9 cellular contexts compared by ENCODE assay signal in genomic region chr22:43060213-43060612, GRCh38. TPM values are rescaled to one million over a fixed set of nuclear protein-coding genes. Genes with fewer than 3 reads are reported as not detected.
DNase-seq lines count a peak whose midpoint lies in the region; ATAC-seq, FAIRE-seq and TF ChIP-seq lines count a peak whose summit lies in the region.
"Had no signal": no experiment of that assay in that cellular context is flagged by ENCODE, and none has a peak within 500 bp of the region (broad histone marks: within the 10 kb centered on the region; RNA-seq: fewer than 3 reads in every experiment).

No MANE protein-coding gene starts in this region.

- CTCF ChIA-PET in A549 (lab: Yijun Ruan, JAX) = interaction anchor here (0.6 to 1.8 kb wide), 9 partner anchors 9 to 604 kb away, joined by 3 to 5 read pairs (median 3); no protein-coding TSS in a partner anchor

- H3K9me3 ChIP-seq in A549 = no peaks in the 10 kb centered on the region

- in situ Hi-C loops in SK-MEL-5 (cut with HindIII; ENCODE audit: low pct_unique_long_range_greater_than_20kb, low sequenced_read_pairs) = no loop called here

- H3K4me3 Mint-ChIP-seq in neural crest cell = no peak overlapping the region

- peaks cover 6% of the 10 kb centered on the region for H3K36me3 Mint-ChIP-seq in neural crest cell (ENCODE audit: low read depth)

- FAIRE-seq in A549 (lab: Jason Lieb, UNC) = no peak

- H3K27ac ChIP-seq in A549 = no peak overlapping the region

- no peak overlapping the region for H3K4me2 ChIP-seq in A549

- 31% methylated on average over 6 of the region's 6 CpGs for WGBS in A549 (ENCODE audit: missing lambda C conversion rate)

- TF ChIP-seq POLR2A in A549 (IDR thresholded peaks at IDR 0.05; ENCODE audit: low read length) = no peak

- no peak overlapping the region for H3K4me3 ChIP-seq in A549

- ATAC-seq in A549 = peak; percentile 43 to 77; a peak in 4 of 6 replicates
- no peak for ATAC-seq in GM19324 (IDR thresholded peaks at IDR 0.05; ENCODE audit: low FRiP score, unreplicated experiment)

- no peaks in the 10 kb centered on the region for H3K4me1 ChIP-seq in A549

- H3K9me3 Mint-ChIP-seq in neural crest cell = no peaks in the 10 kb centered on the region

- H3K27me3 Mint-ChIP-seq in neural crest cell (ENCODE audit: low read depth) = no peaks in the 10 kb centered on the region

- TF ChIP-seq CTCF in A549 (IDR thresholded peaks at IDR 0.05) (peak; percentile 31; the same call in 1 of the 3 replicates), GM10266 (IDR thresholded peaks at IDR 0.05; ENCODE audit: control insufficient read depth, insufficient read depth, low read depth, missing control alignments) (peak; percentile 54), neural crest cell (conservative IDR thresholded peaks at IDR 0.05) (peak; percentile 69)

- DNase-seq in A549 (ENCODE audit: low read depth in 1 of 2, low spot score in 1 of 2) = peak in 1 of 2 experiments; percentile 33
- DNase-seq in GM10266 (ENCODE audit: extremely low spot score) = peak; percentile 47
- peak; percentile 47 for DNase-seq in SK-MEL-5 (ENCODE audit: low read depth, low spot score)
- DNase-seq in central memory CD4-positive, alpha-beta T cell = peak; percentile 20
- peak; percentile 60 for DNase-seq in neural crest cell (ENCODE audit: low read depth, low spot score)
- DNase-seq in 8988T = no peak
- no peak for DNase-seq in NCI-H345 (lab: John Stamatoyannopoulos, UW)

- TF ChIP-seq EP300 in A549 (IDR thresholded peaks at IDR 0.05) = no peak

- peak overlapping the region; percentile 57 for H3K27ac Mint-ChIP-seq in neural crest cell (ENCODE audit: unreplicated experiment)

- POLR2A ChIA-PET in A549 (lab: Yijun Ruan, JAX) = no interaction called here

- TF ChIP-seq RAD21 in A549 (conservative IDR thresholded peaks at IDR 0.05 in 1 of 2, IDR thresholded peaks at IDR 0.05 in 1 of 2) = peak; percentile 32 to 54; a peak in 2 of 5 replicates

- H3K4me1 Mint-ChIP-seq in neural crest cell = no peaks in the 10 kb centered on the region

TF ChIP-seq in A549, 52 proteins besides CTCF, POLR2A, EP300 and RAD21:
- TF ChIP-seq SMC3 (IDR thresholded peaks at IDR 0.05) (0 out of 3 replicates have a peak, but pooled peaks have one; percentile 10), MAX (IDR thresholded peaks at IDR 0.05) (no peak)

RNA-seq across cellular contexts. Expression of gene TTLL1, which starts 29.0 kb away (rescaled TPM):
- 5.0 and 5.8 TPM in 2 replicates for polyA plus RNA-seq in A549 (2011; rRNA removed)
- polyA plus RNA-seq in A549 (2012; cell fraction: cytosol; rRNA removed) = 3.3 TPM in 2 replicates
- polyA plus RNA-seq in A549 (2012; cell fraction: nucleus; rRNA removed) = 1.6 and 2.6 TPM in 2 replicates
- 1.9 to 2.8 TPM (median 2.3 TPM) in 3 replicates for polyA plus RNA-seq in A549 (2017; fragmentation: RNase III; extraction: RNeasy Plus Mini Kit Qiagen cat#74134 plus additional on column Dnase treatment)
- 2.7 and 4.8 TPM in 2 replicates for polyA minus RNA-seq in A549 (2011; rRNA and poly(A)+ RNA removed)
- 5.8 and 6.2 TPM in 2 replicates for total RNA-seq in SK-MEL-5 (2014; rRNA removed; shearing (Covaris generic))
- polyA plus RNA-seq in SK-MEL-5 (2015; cell fraction: cytosol; rRNA removed) = 7.6 TPM in 2 replicates
- 1.7 and 2.3 TPM in 2 replicates for polyA plus RNA-seq in SK-MEL-5 (2015; cell fraction: nucleus; rRNA removed)
- total RNA-seq in neural crest cell = 19.1 TPM in 2 replicates

RNA-seq across cellular contexts. Expression of gene PACSIN2, which starts 45.3 kb away (rescaled TPM):
- polyA plus RNA-seq in A549 (2011; rRNA removed) (76.5 and 94.0 TPM in 2 replicates), A549 (2017; fragmentation: RNase III; extraction: RNeasy Plus Mini Kit Qiagen cat#74134 plus additional on column Dnase treatment) (60.2 to 63.4 TPM (median 60.3 TPM) in 3 replicates)
- polyA plus RNA-seq in A549 (2012; cell fraction: cytosol; rRNA removed) = 68.9 and 75.1 TPM in 2 replicates
- 75.5 and 83.5 TPM in 2 replicates for polyA plus RNA-seq in A549 (2012; cell fraction: nucleus; rRNA removed)
- polyA minus RNA-seq in A549 (2011; rRNA and poly(A)+ RNA removed) = 36.2 and 36.7 TPM in 2 replicates
- total RNA-seq in SK-MEL-5 (2014; rRNA removed; shearing (Covaris generic)) = 197 and 210 TPM in 2 replicates
- polyA plus RNA-seq in SK-MEL-5 (2015; cell fraction: cytosol; rRNA removed) = 359 and 404 TPM in 2 replicates
- polyA plus RNA-seq in SK-MEL-5 (2015; cell fraction: nucleus; rRNA removed) = 298 and 306 TPM in 2 replicates
- 76.1 and 79.4 TPM in 2 replicates for total RNA-seq in neural crest cell

RNA-seq across cellular contexts. Expression of gene BIK, which starts 50.3 kb away (rescaled TPM):
- polyA plus RNA-seq in A549 (2011; rRNA removed) = 0.30 and 0.88 TPM in 2 replicates
- 1.3 and 1.6 TPM in 2 replicates for polyA plus RNA-seq in A549 (2012; cell fraction: cytosol; rRNA removed)
- polyA plus RNA-seq in A549 (2012; cell fraction: nucleus; rRNA removed) = 1.4 and 1.7 TPM in 2 replicates
- 0.54 to 0.80 TPM (median 0.54 TPM) in 3 replicates for polyA plus RNA-seq in A549 (2017; fragmentation: RNase III; extraction: RNeasy Plus Mini Kit Qiagen cat#74134 plus additional on column Dnase treatment)
- polyA minus RNA-seq in A549 (2011; rRNA and poly(A)+ RNA removed) = not detected in 2 replicates
- 8.0 and 9.2 TPM in 2 replicates for total RNA-seq in SK-MEL-5 (2014; rRNA removed; shearing (Covaris generic))
- polyA plus RNA-seq in SK-MEL-5 (2015; cell fraction: cytosol; rRNA removed) = 5.7 and 5.8 TPM in 2 replicates
- 0.35 and 0.52 TPM in 2 replicates for polyA plus RNA-seq in SK-MEL-5 (2015; cell fraction: nucleus; rRNA removed)
- total RNA-seq in neural crest cell = 0.61 and 0.86 TPM in 2 replicates
- total RNA-seq: temporal lobe had no signal

Comparison
In these comparisons a context has a peak if more than half of its experiments do, and no peak if none do; other contexts are left out.
1. DNase-seq: peak in GM10266 (single experiment), SK-MEL-5 (single experiment), central memory CD4-positive, alpha-beta T cell (single experiment) and neural crest cell (single experiment); none in 8988T (single experiment) and NCI-H345 (single experiment).
2. Peak in every context shown above with its lines, with median percentiles within 50 percentile points of each other: CTCF ChIP-seq.